In the genomic region with DNA sequence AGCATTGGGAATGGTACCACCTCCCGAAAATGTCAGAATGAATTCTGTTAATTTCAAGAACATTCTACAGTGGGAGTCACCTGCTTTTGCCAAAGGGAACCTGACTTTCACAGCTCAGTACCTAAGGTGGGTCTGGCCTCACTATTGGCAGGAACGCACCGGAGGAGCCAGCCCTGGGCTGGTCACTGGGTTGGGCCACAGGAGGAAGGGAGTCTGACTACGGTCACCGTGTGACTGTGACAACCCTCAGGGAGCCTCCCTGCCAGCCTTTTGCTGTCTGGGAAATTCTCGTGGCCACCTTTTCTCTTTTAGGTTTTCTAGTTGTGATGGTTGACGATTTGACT, we compare ENCODE assay signal across 11 cellular contexts. TPM values are rescaled to one million over a fixed set of nuclear protein-coding genes. Genes with fewer than 3 reads are reported as not detected.
A peak's percentile ranks its signal among the peaks of the same experiment; 100 is the strongest.
DNase-seq lines count a peak whose midpoint lies in the region; ATAC-seq and FAIRE-seq lines count a peak whose summit lies in the region.
"Had no signal": no experiment of that assay in that cellular context is flagged by ENCODE, and none has a peak within 500 bp of the region (broad histone marks: within the 10 kb centered on the region; RNA-seq: fewer than 3 reads in every experiment).

No MANE protein-coding gene starts in this region.

- peaks cover 55% of the 10 kb centered on the region for H3K36me3 Mint-ChIP-seq in activated CD4-positive, alpha-beta T cell treated with anti-CD3 and anti-CD28 coated beads for 36 hours (ENCODE audit: low read depth)
- peaks cover 72% of the 10 kb centered on the region for H3K36me3 Mint-ChIP-seq in activated T-helper 2 cell treated with anti-CD3 and anti-CD28 coated beads, Interferon-gamma antibody, Interleukin-2, Interleukin-4, amounts not matched to agents 10 μg/mL and 5 μg/mL and 100 μg/mL, durations not matched to agents 14 hours and 24 hours and 36 hours (ENCODE audit: low read depth)

- POLR2A ChIA-PET in activated CD4-positive, alpha-beta T cell treated with anti-CD3 and anti-CD28 coated beads for 36 hours (lab: Charles Lee): interaction anchor here (0.6 to 0.8 kb wide), 3 partner anchors 57 to 521 kb away, joined by 3 to 5 read pairs (median 3); a partner anchor contains a TSS

- CTCF ChIA-PET in activated CD4-positive, alpha-beta T cell treated with anti-CD3 and anti-CD28 coated beads for 36 hours (lab: Charles Lee): interaction anchor here (0.6 to 2.5 kb wide), 4 partner anchors 56 to 160 kb away, joined by 3 to 14 read pairs (median 4); a partner anchor contains a TSS

- H3K9me3 Mint-ChIP-seq in activated CD4-positive, alpha-beta T cell treated with anti-CD3 and anti-CD28 coated beads for 36 hours (ENCODE audit: low read depth): no peaks in the 10 kb centered on the region
- H3K9me3 Mint-ChIP-seq in activated T-helper 2 cell treated with anti-CD3 and anti-CD28 coated beads, Interferon-gamma antibody, Interleukin-2, Interleukin-4, amounts not matched to agents 10 μg/mL and 5 μg/mL and 100 μg/mL, durations not matched to agents 14 hours and 24 hours and 36 hours: no peaks in the 10 kb centered on the region

- intact Hi-C loops in activated CD4-positive, alpha-beta T cell treated with anti-CD3 and anti-CD28 coated beads for 36 hours (cut with DNase I, micrococcal nuclease): loop anchor here (5.0 kb wide), 3 partner anchors 36 to 94 kb away; no protein-coding TSS in a partner anchor
- intact Hi-C loops in activated T-helper 2 cell treated with anti-CD3 and anti-CD28 coated beads, Interferon-gamma antibody, Interleukin-2, Interleukin-4, amounts not matched to agents 10 μg/mL and 5 μg/mL and 100 μg/mL, durations not matched to agents 14 hours and 24 hours and 36 hours (cut with micrococcal nuclease): loop anchor here (5.0 kb wide), 1 partner anchor 66 kb away; no protein-coding TSS in a partner anchor

- peaks cover 50% of the 10 kb centered on the region for H3K4me1 Mint-ChIP-seq in activated CD4-positive, alpha-beta T cell treated with anti-CD3 and anti-CD28 coated beads for 36 hours
- peaks cover 40% of the 10 kb centered on the region for H3K4me1 Mint-ChIP-seq in activated T-helper 2 cell treated with anti-CD3 and anti-CD28 coated beads, Interferon-gamma antibody, Interleukin-2, Interleukin-4, amounts not matched to agents 10 μg/mL and 5 μg/mL and 100 μg/mL, durations not matched to agents 14 hours and 24 hours and 36 hours (ENCODE audit: low read depth)

- H3K9me3 ChIP-seq in small intestine (ENCODE audit: control insufficient read depth, low read depth): no peaks in the 10 kb centered on the region

- peak overlapping the region; percentile 90 for H3K4me3 Mint-ChIP-seq in activated CD4-positive, alpha-beta T cell treated with anti-CD3 and anti-CD28 coated beads for 36 hours
- peak overlapping the region; percentile 98 for H3K4me3 Mint-ChIP-seq in activated T-helper 2 cell treated with anti-CD3 and anti-CD28 coated beads, Interferon-gamma antibody, Interleukin-2, Interleukin-4, amounts not matched to agents 10 μg/mL and 5 μg/mL and 100 μg/mL, durations not matched to agents 14 hours and 24 hours and 36 hours (ENCODE audit: low read depth)

- no peak overlapping the region for H3K4me3 ChIP-seq in small intestine (ENCODE audit: low read depth in 1 of 2, low read length in 2 of 2)

- H3K27ac ChIP-seq in small intestine (ENCODE audit: low read depth in 1 of 2, low read length in 1 of 2): peak overlapping the region; percentile 77

- no peaks in the 10 kb centered on the region for H3K27me3 Mint-ChIP-seq in activated CD4-positive, alpha-beta T cell treated with anti-CD3 and anti-CD28 coated beads for 36 hours
- H3K27me3 Mint-ChIP-seq in activated T-helper 2 cell treated with anti-CD3 and anti-CD28 coated beads, Interferon-gamma antibody, Interleukin-2, Interleukin-4, amounts not matched to agents 10 μg/mL and 5 μg/mL and 100 μg/mL, durations not matched to agents 14 hours and 24 hours and 36 hours (ENCODE audit: low read depth): no peaks in the 10 kb centered on the region

- H3K36me3 ChIP-seq in small intestine (ENCODE audit: control insufficient read depth in 2 of 2, insufficient read depth in 2 of 2, low read length in 2 of 2): peaks cover 0 to 9% of the 10 kb centered on the region in 2 donors

- DNase-seq in activated CD4-positive, alpha-beta T cell treated with anti-CD3 and anti-CD28 coated beads for 36 hours: no peak
- DNase-seq in activated CD4-positive, alpha-beta T cell treated with anti-CD3 and anti-CD28 coated beads, Interleukin-2, amount 50 U/mL, for 1 hour: no peak
- DNase-seq in activated T-helper 2 cell treated with anti-CD3 and anti-CD28 coated beads, Interferon-gamma antibody, Interleukin-2, Interleukin-4, amounts not matched to agents 10 μg/mL and 5 μg/mL and 100 μg/mL, durations not matched to agents 14 hours and 24 hours and 36 hours (ENCODE audit: low spot score): no peak
- DNase-seq in small intestine (peak; percentile 22), NCI-H526 treated with DMSO at 0.1 percent for 48 hours (lab: John Stamatoyannopoulos, UW) (no peak), NCI-H1105 (lab: John Stamatoyannopoulos, UW) (no peak), iPS-NIHi11 (ENCODE audit: low spot score) (no peak)
- DNase-seq: GOT3, NCI-H1436 had no signal

- 74 to 81% (median 78%) methylated on average over 7 of the region's 7 CpGs for WGBS in small intestine, 3 donors

- no peak for ATAC-seq in activated CD4-positive, alpha-beta T cell treated with anti-CD3 and anti-CD28 coated beads for 36 hours
- peak; percentile 21 for ATAC-seq in HG02852 (IDR thresholded peaks at IDR 0.05; ENCODE audit: unreplicated experiment)

- peak overlapping the region; percentile 82 for H3K27ac Mint-ChIP-seq in activated CD4-positive, alpha-beta T cell treated with anti-CD3 and anti-CD28 coated beads for 36 hours
- H3K27ac Mint-ChIP-seq in activated T-helper 2 cell treated with anti-CD3 and anti-CD28 coated beads, Interferon-gamma antibody, Interleukin-2, Interleukin-4, amounts not matched to agents 10 μg/mL and 5 μg/mL and 100 μg/mL, durations not matched to agents 14 hours and 24 hours and 36 hours: peak overlapping the region; percentile 3

- no peak for FAIRE-seq in small intestine (lab: Jason Lieb, UNC)
- FAIRE-seq: endometrium had no signal

- H3K27me3 ChIP-seq in small intestine (ENCODE audit: control insufficient read depth in 2 of 2, insufficient read depth in 2 of 2, low read length in 2 of 2): no peaks in the 10 kb centered on the region

- peaks cover 4 to 17% of the 10 kb centered on the region in 2 donors for H3K4me1 ChIP-seq in small intestine (ENCODE audit: control insufficient read depth in 2 of 2, insufficient read depth in 1 of 2, low read depth in 1 of 2, low read length in 1 of 2)

RNA-seq across cellular contexts. Expression of a gene that starts 2.2 kb away (rescaled TPM):
- 10 to 100 TPM; 22.8 to 25.0 TPM for total RNA-seq in activated CD4-positive, alpha-beta T cell treated with anti-CD3 and anti-CD28 coated beads for 36 hours
- 23.4 and 24.7 TPM in 2 replicates for total RNA-seq in activated T-helper 2 cell treated with anti-CD3 and anti-CD28 coated beads, Interferon-gamma antibody, Interleukin-2, Interleukin-4, amounts not matched to agents 10 μg/mL and 5 μg/mL and 100 μg/mL, durations not matched to agents 14 hours and 24 hours and 36 hours
- polyA plus RNA-seq in small intestine: 10 to 100 TPM; 30.9 to 46.7 (median 41.2) TPM

RNA-seq across cellular contexts. Expression of a gene that starts 38.6 kb away (rescaled TPM):
- total RNA-seq in activated CD4-positive, alpha-beta T cell treated with anti-CD3 and anti-CD28 coated beads for 36 hours: 10 to 100 TPM; 26.6 to 29.8 TPM
- 34.8 and 36.8 TPM in 2 replicates for total RNA-seq in activated T-helper 2 cell treated with anti-CD3 and anti-CD28 coated beads, Interferon-gamma antibody, Interleukin-2, Interleukin-4, amounts not matched to agents 10 μg/mL and 5 μg/mL and 100 μg/mL, durations not matched to agents 14 hours and 24 hours and 36 hours
- 10 to 100 TPM in 2 of 3 donors, 1 to 10 TPM in 1; 4.9 to 15.8 (median 12.7) TPM for polyA plus RNA-seq in small intestine

RNA-seq across cellular contexts. Expression of a gene that starts 56.4 kb away (rescaled TPM):
- 10 to 100 TPM; 21.8 to 29.6 TPM for total RNA-seq in activated CD4-positive, alpha-beta T cell treated with anti-CD3 and anti-CD28 coated beads for 36 hours
- total RNA-seq in activated T-helper 2 cell treated with anti-CD3 and anti-CD28 coated beads, Interferon-gamma antibody, Interleukin-2, Interleukin-4, amounts not matched to agents 10 μg/mL and 5 μg/mL and 100 μg/mL, durations not matched to agents 14 hours and 24 hours and 36 hours: 26.8 and 27.9 TPM in 2 replicates
- polyA plus RNA-seq in small intestine: 10 to 100 TPM in 1 of 3 donors, 1 to 10 TPM in 2; 6.0 to 25.5 (median 9.2) TPM
